In the genomic region with DNA sequence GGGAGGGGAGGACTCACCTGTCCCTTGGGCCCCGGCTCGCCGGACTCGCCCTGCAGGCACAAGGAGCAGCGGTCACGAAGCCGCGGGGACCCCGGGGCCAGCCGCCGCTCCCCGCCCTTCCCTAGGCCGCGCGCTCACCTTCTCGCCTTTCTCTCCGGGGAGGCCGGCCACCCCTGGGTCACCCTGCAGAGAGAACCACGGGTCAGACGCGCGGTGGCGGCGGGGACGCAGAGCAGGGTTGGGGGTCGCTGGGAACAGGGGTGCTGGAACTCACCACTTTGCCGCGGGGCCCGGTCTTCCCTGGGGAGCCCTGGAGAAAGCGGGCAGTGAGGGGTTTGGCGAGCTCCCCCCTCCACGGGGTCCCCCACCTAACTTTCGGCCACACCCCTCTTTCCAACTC, we compare ENCODE assay signal across 16 cellular contexts. TPM values are rescaled to one million over a fixed set of nuclear protein-coding genes. Genes with fewer than 3 reads are reported as not detected.
DNase-seq lines count a peak whose midpoint lies in the region; ATAC-seq and TF ChIP-seq lines count a peak whose summit lies in the region.
"Had no signal": no experiment of that assay in that cellular context is flagged by ENCODE, and none has a peak within 500 bp of the region (broad histone marks: within the 10 kb centered on the region; RNA-seq: fewer than 3 reads in every experiment).

No MANE protein-coding gene starts in this region.

- H3F3A ChIP-seq in MM.1S (ENCODE audit: insufficient read depth, low read length) = no peaks in the 10 kb centered on the region

- no peak overlapping the region for H3K4me2 ChIP-seq in MM.1S (ENCODE audit: low read depth, low read length)
- H3K4me2 ChIP-seq: A549 had no signal

- H3K9ac ChIP-seq in MM.1S (ENCODE audit: low read length) = no peak overlapping the region

- no peaks in the 10 kb centered on the region for H3K79me2 ChIP-seq in MM.1S (ENCODE audit: low read length)

- no peaks in the 10 kb centered on the region for H3K4me1 Mint-ChIP-seq in osteocyte (ENCODE audit: unreplicated experiment)
- H3K4me1 Mint-ChIP-seq: CD14-positive monocyte had no signal

- no peak for ATAC-seq in HG03095 (IDR thresholded peaks at IDR 0.05; ENCODE audit: unreplicated experiment)
- ATAC-seq: A549; CD8-positive, alpha-beta T cell; HepG2 had no signal

- H3K27ac ChIP-seq in WERI-Rb-1 (peak overlapping the region; percentile 81), MM.1S (ENCODE audit: low read length) (no peak overlapping the region)
- H3K27ac ChIP-seq: A549 had no signal

- H3K27me3 ChIP-seq in H7 (ENCODE audit: control insufficient read depth, insufficient read depth, low read length) = no peaks in the 10 kb centered on the region
- no peaks in the 10 kb centered on the region for H3K27me3 ChIP-seq in WERI-Rb-1 (ENCODE audit: insufficient read depth, low read depth, severe bottlenecking)
- H3K27me3 ChIP-seq in MM.1S (replicated peaks; ENCODE audit: insufficient read depth, low read length) = no peaks in the 10 kb centered on the region

- H3K4me3 Mint-ChIP-seq in osteocyte (ENCODE audit: unreplicated experiment) = no peak overlapping the region
- H3K4me3 Mint-ChIP-seq: CD14-positive monocyte; CD8-positive, alpha-beta T cell had no signal

- H3K9me3 ChIP-seq in WERI-Rb-1 (ENCODE audit: severe bottlenecking) = no peaks in the 10 kb centered on the region
- no peaks in the 10 kb centered on the region for H3K9me3 ChIP-seq in MM.1S (replicated peaks; ENCODE audit: insufficient read depth, low read length)
- H3K9me3 ChIP-seq: A549 had no signal

- H3K4me3 ChIP-seq in H7 (ENCODE audit: insufficient read depth, low read depth, low read length) (peak overlapping the region; percentile 8; the same call in 1 of the 2 replicates), WERI-Rb-1 (ENCODE audit: low read depth, low read length) (no peak overlapping the region), MM.1S (ENCODE audit: low read length) (no peak overlapping the region)
- H3K4me3 ChIP-seq: A549 had no signal

- TF ChIP-seq CTCF in WERI-Rb-1 (IDR thresholded peaks at IDR 0.05; ENCODE audit: low read depth, low read length) (no peak), osteocyte (IDR thresholded peaks at IDR 0.05) (no peak), MM.1S (IDR thresholded peaks at IDR 0.05; ENCODE audit: low read length) (no peak)

- DNase-seq in H7 (peak; percentile 63), WERI-Rb-1 (no peak), islet precursor cell (peak; percentile 35), osteocyte (ENCODE audit: extremely low spot score, unreplicated experiment) (peak; percentile 84), MM.1S (no peak), T-helper 9 cell (no peak), SK-N-DZ (ENCODE audit: low spot score) (no peak)
- DNase-seq: CD8-positive, alpha-beta T cell; DND-41; GDM1 had no signal

- no peak overlapping the region for H2AFZ ChIP-seq in MM.1S (ENCODE audit: low read length)

- H3K36me3 Mint-ChIP-seq in osteocyte (ENCODE audit: unreplicated experiment) = no peaks in the 10 kb centered on the region
- H3K36me3 Mint-ChIP-seq: CD8-positive, alpha-beta T cell had no signal

- no peaks in the 10 kb centered on the region for H4K20me1 ChIP-seq in MM.1S (ENCODE audit: insufficient read depth, low read length)

- no peaks in the 10 kb centered on the region for H3K27me3 Mint-ChIP-seq in osteocyte (ENCODE audit: unreplicated experiment)

- H3K4me1 ChIP-seq in MM.1S (ENCODE audit: low read length) = no peaks in the 10 kb centered on the region
- H3K4me1 ChIP-seq: A549 had no signal

- H3K9me3 Mint-ChIP-seq in osteocyte (ENCODE audit: unreplicated experiment) = no peaks in the 10 kb centered on the region
- H3K9me3 Mint-ChIP-seq: CD14-positive monocyte; CD8-positive, alpha-beta T cell had no signal

- no peaks in the 10 kb centered on the region for H3K9me2 ChIP-seq in MM.1S (replicated peaks; ENCODE audit: insufficient read depth, low read length)

- H3K36me3 ChIP-seq in H7 (replicated peaks; ENCODE audit: control insufficient read depth, insufficient read depth, low read length) (no peaks in the 10 kb centered on the region), WERI-Rb-1 (no peaks in the 10 kb centered on the region), MM.1S (replicated peaks; ENCODE audit: insufficient read depth, low read length) (no peaks in the 10 kb centered on the region)

- H3K27ac Mint-ChIP-seq in osteocyte (ENCODE audit: unreplicated experiment) = no peak overlapping the region
- H3K27ac Mint-ChIP-seq: CD8-positive, alpha-beta T cell had no signal

RNA-seq across cellular contexts. Expression of gene COL9A2, which starts 13.3 kb away (rescaled TPM):
- total RNA-seq in H7 (2014; rRNA removed; shearing (Covaris generic)) = 17.6 and 23.8 TPM in 2 replicates
- total RNA-seq in osteocyte = 2.1 and 2.7 TPM in 2 replicates
- polyA plus RNA-seq in SK-N-DZ (2014; cell fraction: cytosol; rRNA removed) = 7.9 and 12.1 TPM in 2 replicates
- polyA plus RNA-seq in SK-N-DZ (2014; cell fraction: nucleus; rRNA removed) = 125 and 126 TPM in 2 replicates

RNA-seq across cellular contexts. Expression of gene ZMPSTE24, which starts 45.8 kb away (rescaled TPM):
- total RNA-seq in H7 (2014; rRNA removed; shearing (Covaris generic)) = 31.3 and 37.9 TPM in 2 replicates
- total RNA-seq in osteocyte = 41.2 and 43.4 TPM in 2 replicates
- 30.1 and 35.3 TPM in 2 replicates for polyA plus RNA-seq in SK-N-DZ (2014; cell fraction: cytosol; rRNA removed)
- 16.2 and 18.2 TPM in 2 replicates for polyA plus RNA-seq in SK-N-DZ (2014; cell fraction: nucleus; rRNA removed)

RNA-seq across cellular contexts. Expression of gene TMCO2, which starts 56.1 kb away (rescaled TPM):
- 0.28 TPM in 1 of 2 replicates, not detected in the other for total RNA-seq in H7 (2014; rRNA removed; shearing (Covaris generic))
- not detected in 2 replicates for total RNA-seq in osteocyte
- not detected in 2 replicates for polyA plus RNA-seq in SK-N-DZ (2014; cell fraction: cytosol; rRNA removed)
- not detected in 2 replicates for polyA plus RNA-seq in SK-N-DZ (2014; cell fraction: nucleus; rRNA removed)
- total RNA-seq: CD8-positive, alpha-beta T cell; HepG2 had no signal
- polyA plus RNA-seq: A549, AG04450, BJ, CD14-positive monocyte, HepG2 had no signal

Comparison
In these comparisons a context has a peak if more than half of its experiments do, and no peak if none do; other contexts are left out.
1. DNase-seq: peak in H7 (single experiment), islet precursor cell (single experiment) and osteocyte (single experiment); none in WERI-Rb-1 (single experiment), MM.1S (single experiment), T-helper 9 cell (single experiment) and SK-N-DZ (single experiment).